In the genomic region with DNA sequence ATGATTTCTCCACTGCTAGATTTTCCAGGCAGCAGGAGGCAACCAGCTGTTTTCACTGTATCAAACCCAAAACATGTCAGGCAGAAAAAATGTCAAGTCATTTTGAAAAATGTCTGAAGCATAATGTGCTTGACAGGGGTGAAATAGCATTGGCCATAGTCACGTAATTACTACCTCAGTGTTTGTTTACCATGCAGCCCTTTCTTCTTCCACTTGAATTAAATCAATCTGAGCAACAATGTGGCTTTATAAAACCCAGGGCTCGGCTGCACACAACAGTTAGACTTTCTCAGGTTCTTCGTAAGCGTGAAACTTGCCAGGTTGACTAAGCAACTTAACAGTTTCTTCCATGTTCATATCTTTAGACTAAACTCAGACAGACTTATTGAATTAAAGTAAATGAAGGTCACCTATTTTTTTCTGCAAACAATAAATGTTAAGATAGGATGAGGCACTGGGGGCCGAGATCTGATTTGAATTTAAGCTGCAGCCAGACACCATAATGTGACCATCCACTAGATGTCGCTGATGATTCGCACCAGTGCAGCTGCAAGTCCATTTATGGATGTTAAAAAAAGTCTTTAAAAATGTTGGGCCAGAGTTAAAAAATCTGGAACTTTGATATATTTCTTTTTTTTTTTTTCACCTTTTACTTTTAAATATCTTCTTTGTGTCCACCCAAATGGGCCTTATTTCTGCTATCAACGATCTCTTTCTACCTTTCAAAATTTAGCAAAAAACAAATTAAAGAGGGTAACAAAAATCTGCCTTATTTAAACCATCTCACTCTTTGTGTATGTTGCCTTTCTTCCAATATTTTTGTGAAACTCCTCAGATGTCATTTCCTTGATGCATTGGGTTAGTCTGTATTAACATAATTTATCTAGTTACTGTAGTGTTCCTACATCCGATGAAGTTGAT, we compare ENCODE assay signal across 8 cellular contexts.
DNase-seq lines count a peak whose midpoint lies in the region; ATAC-seq, FAIRE-seq and TF ChIP-seq lines count a peak whose summit lies in the region.

No MANE protein-coding gene starts in this region.

- POLR2A ChIA-PET in A549 (lab: Yijun Ruan, JAX) (no interaction called here), HepG2 (lab: Yijun Ruan, JAX) (no interaction called here)

- H3K27me3 ChIP-seq in MG63 (no peaks in the 10 kb centered on the region), colonic mucosa (no peaks in the 10 kb centered on the region), HepG2 (ENCODE audit: control insufficient read depth in 1 of 2, insufficient read depth in 2 of 2, low read length in 2 of 2) (no peaks in the 10 kb centered on the region)

- H3K4me2 ChIP-seq in A549: no peak overlapping the region
- no peak overlapping the region for H3K4me2 ChIP-seq in HepG2 (ENCODE audit: low read depth, low read length)

- H3K9ac ChIP-seq in colonic mucosa (ENCODE audit: low read depth in 2 of 2, low read length in 2 of 2) (no peak overlapping the region), HepG2 (ENCODE audit: insufficient read depth, low read depth, low read length) (no peak overlapping the region)

- H3K36me3 ChIP-seq in MG63 (no peaks in the 10 kb centered on the region), colonic mucosa (no peaks in the 10 kb centered on the region), HepG2 (replicated peaks in 1 of 2; ENCODE audit: control insufficient read depth in 1 of 2, insufficient read depth in 2 of 2, low read length in 2 of 2) (no peaks in the 10 kb centered on the region)

- in situ Hi-C loops in HepG2 (cut with HindIII; ENCODE audit: extremely low pct_ligation_motif_present, low pct_unique_long_range_greater_than_20kb): no loop called here

- H3K79me2 ChIP-seq in HepG2 (ENCODE audit: insufficient read depth, low read length): no peaks in the 10 kb centered on the region

- WGBS in A549 (ENCODE audit: missing lambda C conversion rate): 38% methylated on average over 9 of the region's 9 CpGs
- 41% methylated on average over 9 of the region's 9 CpGs for WGBS in HepG2 (ENCODE audit: low lambda C conversion rate)

- FAIRE-seq in A549 (lab: Jason Lieb, UNC) (no peak), HepG2 (lab: Jason Lieb, UNC) (peak; percentile 44)

- CTCF ChIA-PET in A549 (lab: Yijun Ruan, JAX): interaction anchor here (0.6 to 1.7 kb wide), 8 partner anchors 9 to 980 kb away, joined by 3 to 8 read pairs (median 4); no protein-coding TSS in a partner anchor
- CTCF ChIA-PET in HepG2 (lab: Yijun Ruan, JAX; ENCODE audit: low intra/inter-chr PET ratio, low total read pairs): interaction anchor here (1.6 kb wide), 1 partner anchor 752 kb away, joined by 7 read pairs; no protein-coding TSS in a partner anchor

- TF ChIP-seq CTCF in A549 (IDR thresholded peaks at IDR 0.05): peak; percentile 70
- TF ChIP-seq CTCF in colonic mucosa (IDR thresholded peaks at IDR 0.05): peak; percentile 71
- TF ChIP-seq CTCF in HepG2 (CRISPR knock-in tag; IDR thresholded peaks at IDR 0.05): peak; percentile 75

- H3K4me1 Mint-ChIP-seq in stimulated activated naive CD8-positive, alpha-beta T cell treated with anti-CD3 and anti-CD28 coated beads, Interleukin-15, amount 100 ng/mL, for 72 hours: no peaks in the 10 kb centered on the region

- H3K9me3 ChIP-seq in A549 (no peaks in the 10 kb centered on the region), MG63 (no peaks in the 10 kb centered on the region), colonic mucosa (no peaks in the 10 kb centered on the region), HepG2 (ENCODE audit: low read length) (no peaks in the 10 kb centered on the region)

- peak; percentile 17 to 65 for DNase-seq in A549 (ENCODE audit: low read depth in 1 of 2, low spot score in 1 of 2)
- DNase-seq in GM04503 (ENCODE audit: low read depth): peak; percentile 10
- peak; percentile 50 for DNase-seq in MG63
- DNase-seq in SHP77 (lab: John Stamatoyannopoulos, UW): peak; percentile 23
- DNase-seq in colonic mucosa: peak; percentile 60
- DNase-seq in HepG2 (ENCODE audit: low spot score): peak; percentile 28
- DNase-seq in stimulated activated naive CD8-positive, alpha-beta T cell treated with anti-CD3 and anti-CD28 coated beads, Interleukin-15, amount 100 ng/mL, for 72 hours: peak; percentile 27 to 28

- TF ChIP-seq POLR2A in A549 (IDR thresholded peaks at IDR 0.05; ENCODE audit: low read length): no peak
- no peak for TF ChIP-seq POLR2A in HepG2 (IDR thresholded peaks at IDR 0.05; ENCODE audit: insufficient read depth in 1 of 2, low read depth in 2 of 2, low read length in 2 of 2)

- no peak overlapping the region for H3K27ac Mint-ChIP-seq in stimulated activated naive CD8-positive, alpha-beta T cell treated with anti-CD3 and anti-CD28 coated beads, Interleukin-15, amount 100 ng/mL, for 72 hours

- peak; percentile 69 to 75 for TF ChIP-seq RAD21 in A549 (conservative IDR thresholded peaks at IDR 0.05 in 1 of 2, IDR thresholded peaks at IDR 0.05 in 1 of 2)
- TF ChIP-seq RAD21 in HepG2 (CRISPR knock-in tag; IDR thresholded peaks at IDR 0.05): peak; percentile 41

- no peak overlapping the region for H3K4me3 Mint-ChIP-seq in stimulated activated naive CD8-positive, alpha-beta T cell treated with anti-CD3 and anti-CD28 coated beads, Interleukin-15, amount 100 ng/mL, for 72 hours

- no peaks in the 10 kb centered on the region for H3K9me3 Mint-ChIP-seq in stimulated activated naive CD8-positive, alpha-beta T cell treated with anti-CD3 and anti-CD28 coated beads, Interleukin-15, amount 100 ng/mL, for 72 hours

- H3K4me3 ChIP-seq in A549 (no peak overlapping the region), MG63 (no peak overlapping the region), colonic mucosa (no peak overlapping the region), HepG2 (replicated peaks in 1 of 3; ENCODE audit: insufficient read depth in 1 of 3, low read depth in 2 of 3, low read length in 3 of 3) (no peak overlapping the region)

- H3K27me3 Mint-ChIP-seq in stimulated activated naive CD8-positive, alpha-beta T cell treated with anti-CD3 and anti-CD28 coated beads, Interleukin-15, amount 100 ng/mL, for 72 hours: peaks cover 7% of the 10 kb centered on the region

- no peak overlapping the region for H2AFZ ChIP-seq in HepG2 (ENCODE audit: low read length)

- TF ChIP-seq EP300 in A549 (IDR thresholded peaks at IDR 0.05) (no peak), HepG2 (IDR thresholded peaks at IDR 0.05; ENCODE audit: low read depth in 2 of 2, low read length in 2 of 2) (no peak), HepG2 (CRISPR knock-in tag; IDR thresholded peaks at IDR 0.05; ENCODE audit: borderline replicate concordance) (no peak)

- peaks cover 2% of the 10 kb centered on the region; the same call in 1 of the 2 replicates for H4K20me1 ChIP-seq in HepG2 (ENCODE audit: insufficient read depth, low read length)

- no TSS peak for BruUV-seq in HepG2 (replicated peaks; lab: Mats Ljungman, UMichigan)

- H3K27ac ChIP-seq in A549 (no peak overlapping the region), colonic mucosa (no peak overlapping the region), HepG2 (ENCODE audit: extremely low read length, insufficient read depth, low read length) (no peak overlapping the region)

- H3K4me1 ChIP-seq in A549 (no peaks in the 10 kb centered on the region), colonic mucosa (no peaks in the 10 kb centered on the region), HepG2 (ENCODE audit: insufficient read depth, low read length) (no peaks in the 10 kb centered on the region)

- ATAC-seq in A549 (peak in 1 of 2 experiments; percentile 65; a peak in 2 of 6 replicates), HepG2 (peak; percentile 50; the same call in 2 of the 3 replicates), HG03280 (IDR thresholded peaks at IDR 0.05; ENCODE audit: unreplicated experiment) (no peak)
- no peak for ATAC-seq in stimulated activated naive CD8-positive, alpha-beta T cell treated with anti-CD3 and anti-CD28 coated beads, Interleukin-15, amount 100 ng/mL, for 72 hours

- intact Hi-C loops in colonic mucosa (cut with DNase I) (loop anchor here (5.0 kb wide), 1 partner anchor 491 kb away; no protein-coding TSS in a partner anchor), HepG2 (cut with micrococcal nuclease; ENCODE audit: unreplicated experiment) (loop anchor here (5.0 kb wide), 1 partner anchor 491 kb away; no protein-coding TSS in a partner anchor)

TF ChIP-seq in A549, 52 proteins besides CTCF, POLR2A, EP300 and RAD21:
- TF ChIP-seq SMC3 (IDR thresholded peaks at IDR 0.05) (peak; percentile 44; the same call in 2 of the 3 replicates), ZC3H11A (IDR thresholded peaks at IDR 0.05) (no peak)
TF ChIP-seq in A549: peak in this region for 1.

TF ChIP-seq in HepG2, 621 proteins besides CTCF, POLR2A, EP300 and RAD21 (continues in another document):
- no peak for TF ChIP-seq ZNF160 (CRISPR knock-in tag; IDR thresholded peaks at IDR 0.05)
- TF ChIP-seq, protein P1, sequence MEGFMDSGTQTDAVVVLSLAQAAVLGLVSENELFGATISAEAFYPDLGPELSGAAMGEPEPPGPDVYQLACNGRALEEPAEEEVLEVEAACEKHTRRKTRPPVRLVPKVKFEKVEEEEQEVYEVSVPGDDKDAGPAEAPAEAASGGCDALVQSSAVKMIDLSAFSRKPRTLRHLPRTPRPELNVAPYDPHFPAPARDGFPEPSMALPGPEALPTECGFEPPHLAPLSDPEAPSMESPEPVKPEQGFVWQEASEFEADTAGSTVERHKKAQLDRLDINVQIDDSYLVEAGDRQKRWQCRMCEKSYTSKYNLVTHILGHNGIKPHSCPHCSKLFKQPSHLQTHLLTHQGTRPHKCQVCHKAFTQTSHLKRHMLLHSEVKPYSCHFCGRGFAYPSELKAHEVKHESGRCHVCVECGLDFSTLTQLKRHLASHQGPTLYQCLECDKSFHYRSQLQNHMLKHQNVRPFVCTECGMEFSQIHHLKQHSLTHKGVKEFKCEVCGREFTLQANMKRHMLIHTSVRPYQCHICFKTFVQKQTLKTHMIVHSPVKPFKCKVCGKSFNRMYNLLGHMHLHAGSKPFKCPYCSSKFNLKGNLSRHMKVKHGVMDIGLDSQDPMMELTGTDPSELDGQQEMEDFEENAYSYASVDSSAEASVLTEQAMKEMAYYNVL (CRISPR knock-in tag; IDR thresholded peaks at IDR 0.05; ENCODE audit: borderline replicate concordance): no peak
- no peak for TF ChIP-seq TP53 (CRISPR knock-in tag; conservative IDR thresholded peaks at IDR 0.05)
- TF ChIP-seq GATA4 (IDR thresholded peaks at IDR 0.05; ENCODE audit: borderline replicate concordance, low read depth): no peak

Comparison
In these comparisons a context has a peak if more than half of its experiments do, and no peak if none do; other contexts are left out.
1. DNase-seq: peak in every context shown above with its lines; median percentile 60 in colonic mucosa; 50 in MG63; 41 in A549; 28 in HepG2; 28 in stimulated activated naive CD8-positive, alpha-beta T cell treated with anti-CD3 and anti-CD28 coated beads, Interleukin-15, amount 100 ng/mL, for 72 hours; 23 in SHP77; 10 in GM04503.